25 cellular contexts compared by ENCODE assay signal in genomic region chr11:78786746-78787145, GRCh38.
DNase-seq lines count a peak whose midpoint lies in the region; ATAC-seq and TF ChIP-seq lines count a peak whose summit lies in the region.
"Had no signal": no experiment of that assay in that cellular context is flagged by ENCODE, and none has a peak within 500 bp of the region (broad histone marks: within the 10 kb centered on the region; RNA-seq: fewer than 3 reads in every experiment).

No MANE protein-coding gene starts in this region.

- POLR2A ChIA-PET in IMR-90 (lab: Charles Lee; ENCODE audit: unreplicated experiment): interaction anchor here (1.2 kb wide), 2 partner anchors 10 to 12 kb away, joined by 4 to 5 read pairs; no protein-coding TSS in a partner anchor

- dilution Hi-C loops in IMR-90 (cut with HindIII; ENCODE audit: low sequenced_read_pairs, unreplicated experiment): no loop called here

- H3K4me2 ChIP-seq in IMR-90 (ENCODE audit: low read depth, low read length): no peak overlapping the region
- no peak overlapping the region for H3K4me2 ChIP-seq in mesenchymal stem cell (ENCODE audit: low read length, poor library complexity, severe bottlenecking)
- H3K4me2 ChIP-seq in GM23338: no peak overlapping the region
- H3K4me2 ChIP-seq: A549 had no signal

- H4K8ac ChIP-seq in IMR-90 (ENCODE audit: low read depth in 2 of 2, low read length in 2 of 2): peak overlapping the region; percentile 35 to 89; a peak in 3 of 4 replicates
- peak overlapping the region; percentile 21 for H4K8ac ChIP-seq in mesenchymal stem cell (ENCODE audit: low read length)

- peaks cover 2% of the 10 kb centered on the region; the same call in 1 of the 2 replicates for H3K9me2 ChIP-seq in GM23338 (ENCODE audit: insufficient read depth)

- H2BK12ac ChIP-seq in mesenchymal stem cell (ENCODE audit: low read length in 2 of 2): peak overlapping the region in 1 of 2 experiments; percentile 91

- WGBS in IMR-90 (ENCODE audit: extremely low coverage in 2 of 2, insufficient read length in 1 of 2), 2 experiments: 94% methylated on average over 6 of the region's 20 CpGs; no CpG with 5 or more reads in 1 of the 2 experiments
- 93 to 100% methylated on average over 2 to 20 of the region's 20 CpGs for WGBS in endodermal cell (ENCODE audit: insufficient coverage in 1 of 2, insufficient read length in 1 of 2), 2 experiments
- 94% methylated on average over 20 of the region's 20 CpGs for WGBS in mesenchymal stem cell

- H4K20me1 ChIP-seq in IMR-90 (ENCODE audit: insufficient read depth, low read length): no peaks in the 10 kb centered on the region
- H4K20me1 ChIP-seq in GM23338 (replicated peaks; ENCODE audit: insufficient read depth): no peaks in the 10 kb centered on the region
- H4K20me1 ChIP-seq: BLaER1 treated with 17β-estradiol and CSF1 and Interleukin-3, amounts not matched to agents 10 nM and 100 nM had no signal

- peak overlapping the region; percentile 83 for H4K91ac ChIP-seq in IMR-90 (ENCODE audit: insufficient read depth, low read depth, low read length)
- H4K91ac ChIP-seq in mesenchymal stem cell (ENCODE audit: low read length): peak overlapping the region; percentile 34

- H3K4me3 ChIP-seq in IMR-90 (ENCODE audit: insufficient read depth, low read depth, low read length): no peak overlapping the region
- H3K4me3 ChIP-seq in endodermal cell (ENCODE audit: low read length): no peak overlapping the region
- H3K4me3 ChIP-seq in mesenchymal stem cell (ENCODE audit: insufficient read depth in 1 of 2, low read depth in 1 of 2, low read length in 2 of 2): no peak overlapping the region
- no peak overlapping the region for H3K4me3 ChIP-seq in WERI-Rb-1 (ENCODE audit: low read depth, low read length)
- no peak overlapping the region for H3K4me3 ChIP-seq in GM23338
- H3K4me3 ChIP-seq: A549; BLaER1 treated with 17β-estradiol and CSF1 and Interleukin-3, amounts not matched to agents 10 nM and 100 nM; GM12878; HAP-1 had no signal

- H3K4me1 ChIP-seq in IMR-90 (ENCODE audit: control insufficient read depth, insufficient read depth, low read length) (peaks cover 40% of the 10 kb centered on the region), endodermal cell (ENCODE audit: control insufficient read depth, insufficient read depth, low read length) (peaks cover 27% of the 10 kb centered on the region), mesenchymal stem cell (ENCODE audit: control insufficient read depth, insufficient read depth, low read depth, low read length) (peaks cover 9% of the 10 kb centered on the region), GM23338 (ENCODE audit: insufficient read depth) (peaks cover 18% of the 10 kb centered on the region)
- H3K4me1 ChIP-seq: A549, HAP-1 had no signal

- peaks cover 35% of the 10 kb centered on the region for H3K36me3 Mint-ChIP-seq in endodermal cell (ENCODE audit: low read depth)
- peaks cover 5% of the 10 kb centered on the region for H3K36me3 Mint-ChIP-seq in osteocyte (ENCODE audit: unreplicated experiment)
- H3K36me3 Mint-ChIP-seq in GM23338 (ENCODE audit: low read depth): no peaks in the 10 kb centered on the region; the same call in 2 of the 3 replicates
- H3K36me3 Mint-ChIP-seq: CD14-positive monocyte; CD8-positive, alpha-beta memory T cell had no signal

- no peaks in the 10 kb centered on the region for H3F3A ChIP-seq in GM23338 (replicated peaks; ENCODE audit: low read depth)

- peak overlapping the region; percentile 46 for H4K5ac ChIP-seq in IMR-90 (ENCODE audit: low read depth, low read length)

- in situ Hi-C loops in IMR-90 (cut with MboI; ENCODE audit: low sequenced_read_pairs): no loop called here

- H2BK15ac ChIP-seq in IMR-90 (ENCODE audit: low read depth, low read length) (peak overlapping the region; percentile 98; the same call in 2 of the 3 replicates), mesenchymal stem cell (ENCODE audit: low read depth, poor library complexity, severe bottlenecking) (no peak overlapping the region)

- TF ChIP-seq CTCF in IMR-90 (conservative IDR thresholded peaks at IDR 0.05; ENCODE audit: low read depth, low read length): no peak
- TF ChIP-seq CTCF in endodermal cell (conservative IDR thresholded peaks at IDR 0.05): no peak
- no peak for TF ChIP-seq CTCF in osteocyte (IDR thresholded peaks at IDR 0.05)
- no peak for TF ChIP-seq CTCF in WERI-Rb-1 (IDR thresholded peaks at IDR 0.05; ENCODE audit: low read depth, low read length)
- no peak for TF ChIP-seq CTCF in GM23338 (conservative IDR thresholded peaks at IDR 0.05; ENCODE audit: low read depth in 2 of 2)

- peak overlapping the region; percentile 47; the same call in 1 of the 2 replicates for H3K23ac ChIP-seq in IMR-90 (ENCODE audit: low read depth, low read length)
- H3K23ac ChIP-seq in mesenchymal stem cell (ENCODE audit: low read length in 2 of 2): peak overlapping the region in 1 of 2 experiments; percentile 46

- H3K27me3 ChIP-seq in IMR-90 (ENCODE audit: control insufficient read depth, insufficient read depth, low read length): no peaks in the 10 kb centered on the region
- H3K27me3 ChIP-seq in endodermal cell (ENCODE audit: control insufficient read depth, insufficient read depth, low read length, poor library complexity, severe bottlenecking): no peaks in the 10 kb centered on the region
- no peaks in the 10 kb centered on the region for H3K27me3 ChIP-seq in mesenchymal stem cell (ENCODE audit: control insufficient read depth in 1 of 2, insufficient read depth in 1 of 2, low read length in 2 of 2)
- no peaks in the 10 kb centered on the region for H3K27me3 ChIP-seq in WERI-Rb-1 (ENCODE audit: insufficient read depth, low read depth, severe bottlenecking)
- no peaks in the 10 kb centered on the region for H3K27me3 ChIP-seq in GM23338 (ENCODE audit: insufficient read depth)
- H3K27me3 ChIP-seq: BE2C; BLaER1 treated with 17β-estradiol and CSF1 and Interleukin-3, amounts not matched to agents 10 nM and 100 nM had no signal

- no peak overlapping the region for H2AFZ ChIP-seq in IMR-90 (replicated peaks; ENCODE audit: low read length, poor library complexity)
- no peak overlapping the region for H2AFZ ChIP-seq in mesenchymal stem cell (ENCODE audit: low read depth, low read length)
- no peak overlapping the region for H2AFZ ChIP-seq in GM23338

- H3K4me3 Mint-ChIP-seq in endodermal cell: no peak overlapping the region
- no peak overlapping the region for H3K4me3 Mint-ChIP-seq in osteocyte (ENCODE audit: unreplicated experiment)
- H3K4me3 Mint-ChIP-seq in GM23338: no peak overlapping the region
- H3K4me3 Mint-ChIP-seq: CD14-positive monocyte; CD4-positive, alpha-beta T cell; CD8-positive, alpha-beta memory T cell had no signal

- TF ChIP-seq RAD21 in IMR-90 (IDR thresholded peaks at IDR 0.05; ENCODE audit: low read length): no peak

- H3K9me3 Mint-ChIP-seq in endodermal cell: no peaks in the 10 kb centered on the region
- H3K9me3 Mint-ChIP-seq in osteocyte (ENCODE audit: unreplicated experiment): peaks cover 5% of the 10 kb centered on the region
- no peaks in the 10 kb centered on the region for H3K9me3 Mint-ChIP-seq in GM23338
- H3K9me3 Mint-ChIP-seq: CD14-positive monocyte; CD4-positive, alpha-beta T cell; HFFc6 had no signal

- H3K18ac ChIP-seq in IMR-90 (ENCODE audit: low read depth, low read length) (peak overlapping the region; percentile 50; the same call in 1 of the 2 replicates), mesenchymal stem cell (ENCODE audit: low read depth in 1 of 2, low read length in 2 of 2) (peak overlapping the region; percentile 2 to 95)

- ATAC-seq in IMR-90 (ENCODE audit: low read depth) (no peak), GM23338 (no peak), GM21367 (IDR thresholded peaks at IDR 0.05; ENCODE audit: unreplicated experiment) (no peak)
- ATAC-seq: A549, GM12878 had no signal

- H2BK120ac ChIP-seq in IMR-90 (ENCODE audit: low read depth, low read length) (peak overlapping the region; percentile 97), mesenchymal stem cell (ENCODE audit: low read depth, low read length) (no peak overlapping the region)

- H2AK9ac ChIP-seq in IMR-90 (replicated peaks; ENCODE audit: low read depth, low read length, poor library complexity): no peak overlapping the region

- H2BK5ac ChIP-seq in IMR-90 (ENCODE audit: low read depth, low read length, poor library complexity, severe bottlenecking) (peak overlapping the region; percentile 97), mesenchymal stem cell (ENCODE audit: low read depth, low read length, poor library complexity, severe bottlenecking) (no peak overlapping the region)

- no peaks in the 10 kb centered on the region for H3K9me3 ChIP-seq in IMR-90 (ENCODE audit: control insufficient read depth, insufficient read depth, low read length)
- H3K9me3 ChIP-seq in endodermal cell (ENCODE audit: control insufficient read depth, low read length): no peaks in the 10 kb centered on the region
- no peaks in the 10 kb centered on the region for H3K9me3 ChIP-seq in mesenchymal stem cell (ENCODE audit: control insufficient read depth, low read length)
- no peaks in the 10 kb centered on the region for H3K9me3 ChIP-seq in WERI-Rb-1 (ENCODE audit: severe bottlenecking)
- H3K9me3 ChIP-seq: A549; BE2C; BLaER1 treated with 17β-estradiol and CSF1 and Interleukin-3, amounts not matched to agents 10 nM and 100 nM; HAP-1 had no signal

- peaks cover 27% of the 10 kb centered on the region for H3K9me1 ChIP-seq in IMR-90 (ENCODE audit: insufficient read depth, low read length)

- H3K4me1 Mint-ChIP-seq in endodermal cell (peaks cover 65% of the 10 kb centered on the region), osteocyte (ENCODE audit: unreplicated experiment) (peaks cover 53% of the 10 kb centered on the region), GM23338 (peaks cover 21% of the 10 kb centered on the region)
- H3K4me1 Mint-ChIP-seq: CD14-positive monocyte; CD8-positive, alpha-beta memory T cell had no signal

- H3K27ac Mint-ChIP-seq in endodermal cell (peak overlapping the region; percentile 23), osteocyte (ENCODE audit: unreplicated experiment) (peak overlapping the region; percentile 96), GM23338 (no peak overlapping the region)
- H3K27ac Mint-ChIP-seq: CD4-positive, alpha-beta T cell; CD8-positive, alpha-beta memory T cell had no signal

- intact Hi-C loops in IMR-90 (cut with micrococcal nuclease): no loop called here

- no peak overlapping the region; the same call in 1 of the 2 replicates for H3K9ac ChIP-seq in IMR-90 (ENCODE audit: low read depth, low read length)
- no peak overlapping the region for H3K9ac ChIP-seq in endodermal cell (ENCODE audit: extremely low read depth, low read length, poor library complexity, severe bottlenecking)
- H3K9ac ChIP-seq in mesenchymal stem cell (ENCODE audit: low read length): no peak overlapping the region
- H3K9ac ChIP-seq: BLaER1 treated with 17β-estradiol and CSF1 and Interleukin-3, amounts not matched to agents 10 nM and 100 nM had no signal

- peak overlapping the region; percentile 63; the same call in 1 of the 2 replicates for H3K56ac ChIP-seq in IMR-90 (ENCODE audit: extremely low read depth, insufficient read depth, low read length)

- DNase-seq in IMR-90: no peak
- DNase-seq in endodermal cell: no peak
- no peak for DNase-seq in mesenchymal stem cell
- no peak for DNase-seq in osteocyte (ENCODE audit: extremely low spot score, unreplicated experiment)
- DNase-seq in HUDEP-2 (lab: John Stamatoyannopoulos, UW; ENCODE audit: unreplicated experiment in 76 of 76): no peak
- no peak for DNase-seq in WERI-Rb-1
- DNase-seq in GM23338 (ENCODE audit: low spot score): no peak
- DNase-seq: 8988T; ACHN; AML-193; CD4-positive, alpha-beta T cell; CD8-positive, alpha-beta memory T cell; DMS 273 treated with DMSO at 0.1 percent for 48 hours; DMS79; EL; GDM1; GOT3; HFFc6 had no signal

- H3K4ac ChIP-seq in IMR-90 (ENCODE audit: low read depth, low read length): peak overlapping the region; percentile 87
- H3K4ac ChIP-seq in mesenchymal stem cell (ENCODE audit: low read depth in 1 of 2, low read length in 2 of 2): peak overlapping the region in 1 of 2 experiments; percentile 91

- peaks cover 4% of the 10 kb centered on the region; the same call in 1 of the 2 replicates for H3K36me3 ChIP-seq in IMR-90 (ENCODE audit: control insufficient read depth, insufficient read depth, low read length)
- no peaks in the 10 kb centered on the region for H3K36me3 ChIP-seq in endodermal cell (ENCODE audit: control insufficient read depth, insufficient read depth, low read length)
- peaks cover 3 to 4% of the 10 kb centered on the region in 2 experiments for H3K36me3 ChIP-seq in mesenchymal stem cell (ENCODE audit: control insufficient read depth in 1 of 2, insufficient read depth in 2 of 2, low read depth in 1 of 2, low read length in 2 of 2)
- no peaks in the 10 kb centered on the region for H3K36me3 ChIP-seq in WERI-Rb-1
- no peaks in the 10 kb centered on the region for H3K36me3 ChIP-seq in GM23338 (ENCODE audit: insufficient read depth)
- H3K36me3 ChIP-seq: BLaER1 treated with 17β-estradiol and CSF1 and Interleukin-3, amounts not matched to agents 10 nM and 100 nM; HAP-1 had no signal

- peak overlapping the region; percentile 93; the same call in 1 of the 2 replicates for H3K27ac ChIP-seq in IMR-90 (ENCODE audit: insufficient read depth, low read length)
- H3K27ac ChIP-seq in endodermal cell (ENCODE audit: low read depth, low read length): no peak overlapping the region
- no peak overlapping the region for H3K27ac ChIP-seq in mesenchymal stem cell (ENCODE audit: low read length, poor library complexity, severe bottlenecking)
- H3K27ac ChIP-seq in WERI-Rb-1: no peak overlapping the region
- H3K27ac ChIP-seq in GM23338 (ENCODE audit: low read depth): no peak overlapping the region
- H3K27ac ChIP-seq: A549; BLaER1 treated with 17β-estradiol and CSF1 and Interleukin-3, amounts not matched to agents 10 nM and 100 nM had no signal

- no peak for TF ChIP-seq POLR2A in IMR-90 (IDR thresholded peaks at IDR 0.05; ENCODE audit: low read depth, low read length)

- no TSS peak for BruUV-seq in IMR-90 (replicated peaks; lab: Mats Ljungman, UMichigan)

- H2BK20ac ChIP-seq in IMR-90 (ENCODE audit: low read depth, low read length): peak overlapping the region; percentile 92; the same call in 1 of the 2 replicates

- CTCF ChIA-PET in IMR-90 (lab: Yijun Ruan, JAX): interaction anchor here (1.4 kb wide), 1 partner anchor 141 kb away, joined by 3 read pairs; no protein-coding TSS in a partner anchor

- H2AK5ac ChIP-seq in IMR-90 (ENCODE audit: low read depth, low read length) (peak overlapping the region; percentile 98), mesenchymal stem cell (ENCODE audit: low read length, severe bottlenecking) (no peak overlapping the region)

- H3K14ac ChIP-seq in IMR-90 (replicated peaks; ENCODE audit: low read depth, low read length) (peak overlapping the region; percentile 45), mesenchymal stem cell (ENCODE audit: low read length in 2 of 2) (peak overlapping the region in 1 of 2 experiments; percentile 78)

- no peaks in the 10 kb centered on the region for H3K79me1 ChIP-seq in IMR-90 (ENCODE audit: low read depth in 1 of 2, low read length in 2 of 2)
- H3K79me1 ChIP-seq in mesenchymal stem cell (replicated peaks; ENCODE audit: low read length, poor library complexity, severe bottlenecking): no peaks in the 10 kb centered on the region

- H3K79me2 ChIP-seq in GM23338 (replicated peaks; ENCODE audit: insufficient read depth): no peaks in the 10 kb centered on the region

- H3K27me3 Mint-ChIP-seq in endodermal cell (ENCODE audit: insufficient read depth) (no peaks in the 10 kb centered on the region), osteocyte (ENCODE audit: unreplicated experiment) (no peaks in the 10 kb centered on the region), GM23338 (ENCODE audit: insufficient read depth, low read depth, poor library complexity) (peaks cover 3% of the 10 kb centered on the region)
